ENCODE assay signal across 13 cellular contexts in genomic region chr19:1155352-1156304, GRCh38. TPM values are rescaled to one million over a fixed set of nuclear protein-coding genes. Genes with fewer than 3 reads are reported as not detected.
A peak's percentile ranks its signal among the peaks of the same experiment; 100 is the strongest.
DNase-seq lines count a peak whose midpoint lies in the region; ATAC-seq, FAIRE-seq and TF ChIP-seq lines count a peak whose summit lies in the region.
"Had no signal": no experiment of that assay in that cellular context is flagged by ENCODE, and none has a peak within 500 bp of the region (broad histone marks: within the 10 kb centered on the region; RNA-seq: fewer than 3 reads in every experiment).

No MANE protein-coding gene starts in this region.

- TF ChIP-seq CTCF in bronchial epithelial cell (IDR thresholded peaks at IDR 0.05; ENCODE audit: insufficient read depth, low read length, severe bottlenecking), result no peak

- no peak overlapping the region for H3K4me3 ChIP-seq in bronchial epithelial cell (ENCODE audit: low read depth, low read length)
- H3K4me3 ChIP-seq: BLaER1 treated with 17β-estradiol and CSF1 and Interleukin-3, amounts not matched to agents 10 nM and 100 nM; MG63 had no signal

- DNase-seq in CD1c-positive myeloid dendritic cell (ENCODE audit: extremely low spot score) (peak; percentile 35), bronchial epithelial cell (ENCODE audit: low read depth) (peak; percentile 15), iris pigment epithelial cell (ENCODE audit: low read depth) (peak; percentile 42), sciatic nerve (ENCODE audit: low spot score) (no peak), NCI-H1694 treated with DMSO at 0.1 percent for 48 hours (lab: John Stamatoyannopoulos, UW) (no peak), NCI-H69 (lab: John Stamatoyannopoulos, UW) (no peak)
- DNase-seq in activated CD4-positive, CD25-positive, alpha-beta regulatory T cell treated with anti-CD3 and anti-CD28 coated beads, Interleukin-2, amount 50 U/mL, for 72 hours, result no peak
- no peak for DNase-seq in stimulated activated naive CD8-positive, alpha-beta T cell treated with anti-CD3 and anti-CD28 coated beads, Interleukin-15, Interleukin-2, amounts not matched to agents 100 U/mL and 50 U/mL, for 24 hours
- DNase-seq: activated effector memory CD4-positive, alpha-beta T cell treated with Interleukin-2 at 50 U/mL for 16 hours; naive B cell had no signal

- intact Hi-C loops in sciatic nerve (cut with DNase I), result no loop called here

- peaks cover 19% of the 10 kb centered on the region for H3K36me3 ChIP-seq in bronchial epithelial cell (ENCODE audit: control insufficient read depth, insufficient read depth, low read length)

- peak; percentile 52 for FAIRE-seq in bronchial epithelial cell (lab: Jason Lieb, UNC)
- FAIRE-seq: TTC549 had no signal

- no peaks in the 10 kb centered on the region for H3K27me3 ChIP-seq in bronchial epithelial cell (ENCODE audit: control insufficient read depth, insufficient read depth, low read length)
- H3K27me3 ChIP-seq: BLaER1 treated with 17β-estradiol and CSF1 and Interleukin-3, amounts not matched to agents 10 nM and 100 nM; MG63 had no signal

- ATAC-seq in sciatic nerve, result peak; percentile 28
- no peak for ATAC-seq in stimulated activated naive CD8-positive, alpha-beta T cell treated with anti-CD3 and anti-CD28 coated beads, Interleukin-15, Interleukin-2, amounts not matched to agents 100 U/mL and 50 U/mL, for 24 hours

RNA-seq across cellular contexts. Expression of gene SBNO2, which starts 18.4 kb away (rescaled TPM):
- total RNA-seq in bronchial epithelial cell (16.8 and 22.8 TPM in 2 replicates), sciatic nerve (131 TPM)

RNA-seq across cellular contexts. Expression of gene STK11, which starts 50.0 kb away (rescaled TPM):
- total RNA-seq in bronchial epithelial cell (110 and 117 TPM in 2 replicates), sciatic nerve (57.2 TPM)

RNA-seq across cellular contexts. Expression of gene GPX4, which starts 51.8 kb away (rescaled TPM):
- total RNA-seq in bronchial epithelial cell (274 and 291 TPM in 2 replicates), sciatic nerve (239 TPM)

Comparison
In these comparisons a context has a peak if more than half of its experiments do, and no peak if none do; other contexts are left out.
1. DNase-seq: peak in CD1c-positive myeloid dendritic cell (single experiment), bronchial epithelial cell (single experiment) and iris pigment epithelial cell (single experiment); none in sciatic nerve (single experiment), NCI-H1694 treated with DMSO at 0.1 percent for 48 hours (single experiment), activated CD4-positive, CD25-positive, alpha-beta regulatory T cell treated with anti-CD3 and anti-CD28 coated beads, Interleukin-2, amount 50 U/mL, for 72 hours (single experiment), stimulated activated naive CD8-positive, alpha-beta T cell treated with anti-CD3 and anti-CD28 coated beads, Interleukin-15, Interleukin-2, amounts not matched to agents 100 U/mL and 50 U/mL, for 24 hours (single experiment) and NCI-H69 (single experiment).